ENCODE assay signal across 14 cellular contexts in the genomic region with DNA sequence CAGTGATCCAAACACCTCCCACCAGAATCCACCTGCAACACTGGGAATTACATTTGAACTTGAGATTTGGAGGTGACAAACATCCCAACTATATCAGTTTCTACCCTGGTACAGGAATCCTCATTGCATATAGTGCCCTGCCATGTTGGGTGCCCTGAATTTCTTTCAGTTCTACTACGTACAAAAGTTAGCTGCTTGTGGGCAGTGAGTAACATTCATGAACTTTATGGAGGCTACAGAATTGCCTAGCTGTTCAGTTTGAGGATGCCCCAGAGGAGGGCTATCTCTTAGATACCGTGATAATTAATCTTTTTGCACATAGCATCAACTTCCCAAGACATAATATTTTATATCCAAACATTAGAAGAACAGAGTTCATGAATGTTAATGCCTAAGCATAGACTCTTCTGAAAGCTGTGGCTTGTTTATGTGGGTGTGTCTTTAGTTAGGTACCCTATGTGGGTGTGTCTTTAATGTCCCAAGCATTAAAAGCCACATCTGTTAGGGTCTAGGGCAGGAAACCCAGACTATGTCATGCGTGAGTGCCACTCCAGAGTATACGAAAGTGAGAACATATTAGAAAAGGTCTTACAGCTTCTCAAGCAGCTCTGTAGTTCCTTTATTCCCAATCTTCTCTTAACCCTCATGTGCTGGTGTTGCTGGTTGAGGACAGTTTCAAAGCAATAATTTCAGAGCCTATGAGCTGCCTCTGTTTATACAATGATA. TPM values are rescaled to one million over a fixed set of nuclear protein-coding genes. Genes with fewer than 3 reads are reported as not detected.
DNase-seq lines count a peak whose midpoint lies in the region; ATAC-seq and TF ChIP-seq lines count a peak whose summit lies in the region.
"Had no signal": no experiment of that assay in that cellular context is flagged by ENCODE, and none has a peak within 500 bp of the region (broad histone marks: within the 10 kb centered on the region; RNA-seq: fewer than 3 reads in every experiment).

No MANE protein-coding gene starts in this region.

- WGBS in GM23248 (ENCODE audit: low coverage in 1 of 2, low lambda C conversion rate in 2 of 2, missing lambda C conversion rate in 2 of 2), 2 experiments, result 74% methylated on average over 4 of the region's 4 CpGs

- intact Hi-C loops in CD4-positive, alpha-beta memory T cell (cut with micrococcal nuclease), result no loop called here

- in situ Hi-C loops in GM23248 (cut with MboI), result no loop called here

- H3K36me3 Mint-ChIP-seq in CD4-positive, alpha-beta memory T cell, result no peaks in the 10 kb centered on the region
- H3K36me3 Mint-ChIP-seq: activated naive CD4-positive, alpha-beta T cell treated with anti-CD3 and anti-CD28 coated beads, Interleukin-2, amount 50 U/mL, for 24 hours had no signal

- no peaks in the 10 kb centered on the region for H4K20me1 ChIP-seq in GM23248 (ENCODE audit: insufficient read depth)
- H4K20me1 ChIP-seq in MM.1S (ENCODE audit: insufficient read depth, low read length), result no peaks in the 10 kb centered on the region

- H3K4me2 ChIP-seq in GM23248 (ENCODE audit: unreplicated experiment) (no peak overlapping the region), MM.1S (ENCODE audit: low read depth, low read length) (no peak overlapping the region)

- CTCF ChIA-PET in CD4-positive, alpha-beta memory T cell (lab: Charles Lee; ENCODE audit: partially characterized antibody), result interaction anchor here (1.4 kb wide), 1 partner anchor 53 kb away, joined by 3 read pairs; no protein-coding TSS in a partner anchor

- H3K9ac ChIP-seq in GM23248 (no peak overlapping the region), MM.1S (ENCODE audit: low read length) (no peak overlapping the region)

- POLR2A ChIA-PET in CD4-positive, alpha-beta memory T cell (lab: Charles Lee; ENCODE audit: partially characterized antibody), result interaction anchor here (0.7 to 1.5 kb wide), 5 partner anchors 16 to 62 kb away, joined by 3 to 5 read pairs (median 3); a partner anchor contains a TSS

- no peak overlapping the region for H3K27ac ChIP-seq in CD4-positive, alpha-beta memory T cell (ENCODE audit: low read depth, low read length)
- H3K27ac ChIP-seq in GM23248, result no peak overlapping the region
- no peak overlapping the region for H3K27ac ChIP-seq in MM.1S (ENCODE audit: low read length)
- H3K27ac ChIP-seq: thoracic aorta had no signal

- no peaks in the 10 kb centered on the region for H3K27me3 Mint-ChIP-seq in CD4-positive, alpha-beta memory T cell
- H3K27me3 Mint-ChIP-seq: activated naive CD4-positive, alpha-beta T cell treated with anti-CD3 and anti-CD28 coated beads, Interleukin-2, amount 50 U/mL, for 24 hours had no signal

- peaks cover 15% of the 10 kb centered on the region for H3K4me1 ChIP-seq in CD4-positive, alpha-beta memory T cell (ENCODE audit: insufficient read depth, low read length)
- H3K4me1 ChIP-seq in GM23248 (ENCODE audit: insufficient read depth) (no peaks in the 10 kb centered on the region), MM.1S (ENCODE audit: low read length) (no peaks in the 10 kb centered on the region)

- peak in 3 of 5 donors; percentile 3 to 10 (median 9) for DNase-seq in CD4-positive, alpha-beta memory T cell
- DNase-seq in putamen (ENCODE audit: low spot score) (no peak), GM23248 (no peak), MM.1S (no peak), amniotic stem cell (lab: John Stamatoyannopoulos, UW) (no peak)
- DNase-seq: cortex of kidney, mesendoderm, NCI-H526 had no signal

- H3K4me3 Mint-ChIP-seq in CD4-positive, alpha-beta memory T cell, result no peak overlapping the region
- H3K4me3 Mint-ChIP-seq: activated naive CD4-positive, alpha-beta T cell treated with anti-CD3 and anti-CD28 coated beads, Interleukin-2, amount 50 U/mL, for 24 hours had no signal

- peak; percentile 96 for ATAC-seq in GM19395 (IDR thresholded peaks at IDR 0.05; ENCODE audit: unreplicated experiment)
- peak; percentile 89 for ATAC-seq in HG02852 (IDR thresholded peaks at IDR 0.05; ENCODE audit: unreplicated experiment)
- peak; percentile 98 for ATAC-seq in HG03571 (IDR thresholded peaks at IDR 0.05; ENCODE audit: unreplicated experiment)
- ATAC-seq: HCT116 had no signal

- no peaks in the 10 kb centered on the region for H3F3A ChIP-seq in GM23248 (ENCODE audit: insufficient read depth)
- no peaks in the 10 kb centered on the region for H3F3A ChIP-seq in MM.1S (ENCODE audit: insufficient read depth, low read length)

- peak overlapping the region in 1 of 7 donors; percentile 34 for H3K27ac Mint-ChIP-seq in CD4-positive, alpha-beta memory T cell
- H3K27ac Mint-ChIP-seq: activated naive CD4-positive, alpha-beta T cell treated with anti-CD3 and anti-CD28 coated beads, Interleukin-2, amount 50 U/mL, for 24 hours had no signal

- H3K9me3 ChIP-seq in CD4-positive, alpha-beta memory T cell (ENCODE audit: control insufficient read depth in 1 of 2, low read length in 2 of 2), result no peaks in the 10 kb centered on the region
- H3K9me3 ChIP-seq in GM23248 (ENCODE audit: low read depth) (no peaks in the 10 kb centered on the region), MM.1S (replicated peaks; ENCODE audit: insufficient read depth, low read length) (no peaks in the 10 kb centered on the region)
- H3K9me3 ChIP-seq: thoracic aorta had no signal

- TF ChIP-seq CTCF in MM.1S (IDR thresholded peaks at IDR 0.05; ENCODE audit: low read length), result no peak

- no peaks in the 10 kb centered on the region for H3K27me3 ChIP-seq in CD4-positive, alpha-beta memory T cell (ENCODE audit: insufficient read depth, low read length)
- H3K27me3 ChIP-seq in GM23248 (replicated peaks; ENCODE audit: insufficient read depth) (no peaks in the 10 kb centered on the region), MM.1S (replicated peaks; ENCODE audit: insufficient read depth, low read length) (no peaks in the 10 kb centered on the region)

- H3K4me1 Mint-ChIP-seq in CD4-positive, alpha-beta memory T cell, result peaks cover 16 to 19% (median 17%) of the 10 kb centered on the region in 4 donors

- no peaks in the 10 kb centered on the region for H3K36me3 ChIP-seq in CD4-positive, alpha-beta memory T cell (ENCODE audit: insufficient read depth, low read length)
- H3K36me3 ChIP-seq in GM23248 (ENCODE audit: low read depth) (no peaks in the 10 kb centered on the region), MM.1S (replicated peaks; ENCODE audit: insufficient read depth, low read length) (no peaks in the 10 kb centered on the region)
- H3K36me3 ChIP-seq: thoracic aorta had no signal

- H3K9me2 ChIP-seq in GM23248 (ENCODE audit: insufficient read depth), result no peaks in the 10 kb centered on the region
- no peaks in the 10 kb centered on the region for H3K9me2 ChIP-seq in MM.1S (replicated peaks; ENCODE audit: insufficient read depth, low read length)

- H3K4me3 ChIP-seq in CD4-positive, alpha-beta memory T cell (ENCODE audit: low read length in 2 of 2), result no peak overlapping the region
- H3K4me3 ChIP-seq in GM23248 (no peak overlapping the region), MM.1S (ENCODE audit: low read length) (no peak overlapping the region)
- H3K4me3 ChIP-seq: thoracic aorta had no signal

- H2AFZ ChIP-seq in GM23248, result no peak overlapping the region
- no peak overlapping the region for H2AFZ ChIP-seq in MM.1S (ENCODE audit: low read length)

- peaks cover 0 to 5% (median 0%) of the 10 kb centered on the region in 8 donors for H3K9me3 Mint-ChIP-seq in CD4-positive, alpha-beta memory T cell
- H3K9me3 Mint-ChIP-seq: activated naive CD4-positive, alpha-beta T cell treated with anti-CD3 and anti-CD28 coated beads, Interleukin-2, amount 50 U/mL, for 24 hours had no signal

- H3K79me2 ChIP-seq in GM23248 (ENCODE audit: insufficient read depth) (no peaks in the 10 kb centered on the region), MM.1S (ENCODE audit: low read length) (no peaks in the 10 kb centered on the region)

RNA-seq across cellular contexts. Expression of a gene that starts 47.0 kb away (rescaled TPM):
- 10 to 100 TPM; 91.2 to 93.9 TPM for total RNA-seq in CD4-positive, alpha-beta memory T cell
- polyA plus RNA-seq in CD4-positive, alpha-beta memory T cell, result 10 to 100 TPM in 1 of 2 donors, 1 to 10 TPM in 1; 6.6 to 15.1 TPM
- total RNA-seq in GM23248 (2014; rRNA removed; shearing (Covaris generic)), result 24.3 and 28.1 TPM in 2 replicates
- 8.3 and 11.1 TPM in 2 replicates for polyA plus RNA-seq in GM23248 (2016; fragmentation: Nextera tagmentation; extraction: Ambion mirVana)

Comparison
In these comparisons a context has a peak if more than half of its experiments do, and no peak if none do; other contexts are left out.
1. DNase-seq: peak in CD4-positive, alpha-beta memory T cell (3 of 5); none in putamen (single experiment), GM23248 (single experiment), MM.1S (single experiment) and amniotic stem cell (single experiment).
2. Peak in every context shown above with its lines, with median percentiles within 50 percentile points of each other: ATAC-seq.